ENCODE assay signal across 8 cellular contexts in genomic region chr6:166307981-166308768, GRCh38. TPM values are rescaled to one million over a fixed set of nuclear protein-coding genes. Genes with fewer than 3 reads are reported as not detected.
DNase-seq lines count a peak whose midpoint lies in the region; ATAC-seq and TF ChIP-seq lines count a peak whose summit lies in the region.

A gene with protein sequence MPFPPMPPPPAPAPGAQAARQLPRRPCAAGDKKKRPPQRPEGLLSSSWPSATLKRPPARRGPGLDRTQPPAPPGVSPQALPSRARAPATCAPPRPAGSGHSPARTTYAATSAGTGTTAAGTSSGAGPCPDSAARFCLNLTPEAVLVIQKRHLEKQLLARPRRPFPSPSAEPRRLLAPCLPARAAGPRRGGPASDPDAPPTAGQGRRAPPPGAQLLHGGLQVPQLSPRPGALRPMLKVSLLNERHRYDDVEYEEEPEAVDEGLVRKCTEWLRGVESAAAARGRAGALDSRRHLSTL (minus strand): TSS chr6:166308392. CDS start chr6:166308142, 250 bp downstream.

- no peaks in the 10 kb centered on the region for H3K36me3 ChIP-seq in mesendoderm (ENCODE audit: control insufficient read depth, insufficient read depth, low read length)

- peaks cover 8% of the 10 kb centered on the region for H3K4me1 Mint-ChIP-seq in type B pancreatic cell (ENCODE audit: unreplicated experiment)

- TF ChIP-seq CTCF in GM12875 (IDR thresholded peaks at IDR 0.05; ENCODE audit: borderline replicate concordance, insufficient read depth, low read depth, low read length) = no peak
- TF ChIP-seq CTCF in type B pancreatic cell (conservative IDR thresholded peaks at IDR 0.05) = no peak

- peak within 1 kb of the TSS; percentile 2 for H3K18ac ChIP-seq in mesendoderm (ENCODE audit: low read length)

- H3K79me1 ChIP-seq in mesendoderm (ENCODE audit: low read length) = no peaks in the 10 kb centered on the region

- H3K79me2 ChIP-seq in mesendoderm (ENCODE audit: control insufficient read depth, insufficient read depth, low read length) = no peaks in the 10 kb centered on the region

- H3K4ac ChIP-seq in mesendoderm (ENCODE audit: low read depth, low read length) = peak within 1 kb of the TSS; percentile 6

- peak within 1 kb of the TSS; percentile 50 for H3K9ac ChIP-seq in mesendoderm (ENCODE audit: low read length)

- H2AK5ac ChIP-seq in mesendoderm (ENCODE audit: low read length) = no peak within 1 kb of the TSS

- H3K9me3 Mint-ChIP-seq in type B pancreatic cell = no peaks in the 10 kb centered on the region

- H3K23ac ChIP-seq in mesendoderm (ENCODE audit: low read length) = no peak within 1 kb of the TSS

- H3K27ac ChIP-seq in cingulate gyrus (ENCODE audit: low read depth, low read length) = peak within 1 kb of the TSS; percentile 90
- no peak within 1 kb of the TSS for H3K27ac ChIP-seq in mesendoderm (ENCODE audit: low read depth, low read length)

- no peak within 1 kb of the TSS for H4K8ac ChIP-seq in mesendoderm (ENCODE audit: low read depth, low read length)

- no peaks in the 10 kb centered on the region for H3K4me1 ChIP-seq in mesendoderm (ENCODE audit: control insufficient read depth, low read depth, low read length)

- no peak within 1 kb of the TSS for H3K27ac Mint-ChIP-seq in type B pancreatic cell

- peaks cover 14% of the 10 kb centered on the region for H3K27me3 ChIP-seq in mesendoderm (ENCODE audit: insufficient read depth, low read length, poor library complexity)

- H3K36me3 Mint-ChIP-seq in type B pancreatic cell = no peaks in the 10 kb centered on the region

- peaks cover 72% of the 10 kb centered on the region for H3K27me3 Mint-ChIP-seq in type B pancreatic cell

- peak within 1 kb of the TSS; percentile 65 for H3K4me3 Mint-ChIP-seq in type B pancreatic cell

- peak within 1 kb of the TSS; percentile 75 for H3K4me2 ChIP-seq in mesendoderm (ENCODE audit: low read length)

- no CpG with 5 or more reads among the region's 78 CpGs for WGBS in mesendoderm (ENCODE audit: extremely low coverage, insufficient coverage, low lambda C conversion rate)

- no peak within 1 kb of the TSS for H2BK5ac ChIP-seq in mesendoderm (ENCODE audit: low read length)

- H2BK15ac ChIP-seq in mesendoderm (replicated peaks; ENCODE audit: low read depth) = no peak within 1 kb of the TSS

- DNase-seq in NCI-H1105 treated with DMSO at 0.1 percent for 48 hours (lab: John Stamatoyannopoulos, UW) (peak; percentile 44), mesendoderm (peak; percentile 40), type B pancreatic cell (ENCODE audit: extremely low spot score, unreplicated experiment) (no peak), hepatic stellate cell (ENCODE audit: low spot score) (no peak)
- no peak for DNase-seq in stimulated activated naive CD4-positive, alpha-beta T cell treated with Interleukin-2 at 50 U/mL for 16 hours (lab: John Stamatoyannopoulos, UW)

- H3K56ac ChIP-seq in mesendoderm (ENCODE audit: low read length) = peak within 1 kb of the TSS; percentile 73

- H2BK120ac ChIP-seq in mesendoderm (ENCODE audit: low read depth, low read length) = no peak within 1 kb of the TSS

- H3K4me3 ChIP-seq in GM12875 (ENCODE audit: low read depth, low read length) (peak within 1 kb of the TSS; percentile 36), mesendoderm (ENCODE audit: low read length) (no peak within 1 kb of the TSS)

- peak; percentile 63 for ATAC-seq in GM21447 (IDR thresholded peaks at IDR 0.05; ENCODE audit: unreplicated experiment)

- H4K5ac ChIP-seq in mesendoderm (ENCODE audit: low read length) = no peak within 1 kb of the TSS

RNA-seq across cellular contexts. Expression of the gene that starts here (rescaled TPM):
- 0.35 TPM for polyA plus RNA-seq in mesendoderm (2013, experiment 1 of 2)
- polyA plus RNA-seq in mesendoderm (2013, experiment 2 of 2) = 0.32 TPM
- 0.80 and 1.5 TPM in 2 replicates for total RNA-seq in type B pancreatic cell (ENCODE audit: low replicate concordance)

Comparison
In these comparisons a context has a peak if more than half of its experiments do, and no peak if none do; other contexts are left out.
1. DNase-seq: peak in NCI-H1105 treated with DMSO at 0.1 percent for 48 hours (single experiment) and mesendoderm (single experiment); none in type B pancreatic cell (single experiment), stimulated activated naive CD4-positive, alpha-beta T cell treated with Interleukin-2 at 50 U/mL for 16 hours (single experiment) and hepatic stellate cell (single experiment).